Comparison of ENCODE assay signal across 8 cellular contexts in genomic region chr4:151760713-151761661, GRCh38. TPM values are rescaled to one million over a fixed set of nuclear protein-coding genes. Genes with fewer than 3 reads are reported as not detected.
A peak's percentile ranks its signal among the peaks of the same experiment; 100 is the strongest.
DNase-seq lines count a peak whose midpoint lies in the region; ATAC-seq, FAIRE-seq and TF ChIP-seq lines count a peak whose summit lies in the region.

TSS of gene GATB (minus strand) at chr4:151761007. CDS start at chr4:151760982, 25 bp downstream.

- H3K4me1 ChIP-seq in H1 (replicated peaks in 1 of 4; ENCODE audit: control insufficient read depth in 3 of 4, insufficient read depth in 4 of 4, low read length in 3 of 4) = peaks cover 0 to 3% (median 3%) of the 10 kb centered on the region in 4 experiments; a peak in 3 of 7 replicates

- H3K14ac ChIP-seq in H1 (ENCODE audit: insufficient read length) = no peak within 1 kb of the TSS

- peaks cover 7% of the 10 kb centered on the region for H3K36me3 Mint-ChIP-seq in memory B cell

- TF ChIP-seq POLR2A in H1 (IDR thresholded peaks at IDR 0.05; ENCODE audit: control extremely low read depth in 1 of 2, low read depth in 2 of 2, low read length in 2 of 2) = peak; percentile 93 to 94

- peaks cover 3% of the 10 kb centered on the region for H3K27me3 Mint-ChIP-seq in memory B cell

- no peak within 1 kb of the TSS for H4K5ac ChIP-seq in H1 (ENCODE audit: insufficient read length, low read depth, low read length)

- peak within 1 kb of the TSS; percentile 84 to 95 (median 84) for H3K9ac ChIP-seq in H1 (replicated peaks in 1 of 4; ENCODE audit: extremely low read depth in 1 of 4, low read depth in 3 of 4, low read length in 3 of 4)

- 11% methylated on average over 33 of the region's 35 CpGs; no CpG with 5 or more reads in 1 of the 2 experiments for WGBS in H1 (ENCODE audit: extremely low coverage in 1 of 2, insufficient coverage in 1 of 2, insufficient read length in 1 of 2, insufficient replicate concordance in 2 of 2, low coverage in 1 of 2, low lambda C conversion rate in 2 of 2, missing lambda C conversion rate in 1 of 2), 2 experiments

- peak within 1 kb of the TSS; percentile 70; the same call in 1 of the 2 replicates for H3K27ac ChIP-seq in H1 (ENCODE audit: low read depth, low read length)

- H3K36me3 ChIP-seq in H1 (ENCODE audit: control insufficient read depth in 2 of 4, insufficient read depth in 4 of 4, low read length in 3 of 4) = no peaks in the 10 kb centered on the region; a peak in 2 of 8 replicates

- no peak within 1 kb of the TSS for H2AK5ac ChIP-seq in H1 (ENCODE audit: low read depth, low read length)

- in situ Hi-C loops in Caki2 (cut with HindIII; ENCODE audit: low pct_unique_long_range_greater_than_20kb, low sequenced_read_pairs) = no loop called here

- H4K8ac ChIP-seq in H1 (ENCODE audit: extremely low read depth, insufficient read depth, low read length) = peak within 1 kb of the TSS; percentile 100; the same call in 1 of the 2 replicates

- peak; percentile 46 to 59 (median 48) for TF ChIP-seq CTCF in H1 (IDR thresholded peaks at IDR 0.05; ENCODE audit: control extremely low read depth in 1 of 3, insufficient read depth in 1 of 3, low read depth in 1 of 3, low read length in 3 of 3)

- H3K4me3 Mint-ChIP-seq in memory B cell = peak within 1 kb of the TSS; percentile 95

- peak within 1 kb of the TSS; percentile 91 for H3K27ac Mint-ChIP-seq in memory B cell

- ATAC-seq in GM21367 (IDR thresholded peaks at IDR 0.05; ENCODE audit: unreplicated experiment) (peak; percentile 99), memory B cell (ENCODE audit: low read depth) (peak; percentile 96)

- no peak within 1 kb of the TSS; the same call in 1 of the 2 replicates for H2BK12ac ChIP-seq in H1 (ENCODE audit: low read depth, low read length)

- FAIRE-seq in HTR-8/SVneo (lab: Jason Lieb, UNC) = peak; percentile 88
- FAIRE-seq in H1 (lab: Jason Lieb, UNC) = peak; percentile 98

- H2BK5ac ChIP-seq in H1 (ENCODE audit: low read depth, low read length) = peak within 1 kb of the TSS; percentile 77; the same call in 1 of the 2 replicates

- CTCF ChIA-PET in H1 (lab: Charles Lee; ENCODE audit: partially characterized antibody) = interaction anchor here (0.6 to 1.7 kb wide), 7 partner anchors 9 to 567 kb away, joined by 3 to 5 read pairs (median 3); no protein-coding TSS in a partner anchor

- H3K27me3 ChIP-seq in H1 (replicated peaks in 1 of 4; ENCODE audit: control insufficient read depth in 3 of 4, extremely low read depth in 1 of 4, insufficient read depth in 3 of 4, low read length in 3 of 4) = no peaks in the 10 kb centered on the region

- no peaks in the 10 kb centered on the region for H3K79me1 ChIP-seq in H1 (ENCODE audit: low read depth, low read length)

- H2BK20ac ChIP-seq in H1 (ENCODE audit: low read length) = peak within 1 kb of the TSS; percentile 66; the same call in 1 of the 2 replicates

- peak; percentile 45 to 53 for TF ChIP-seq RAD21 in H1 (IDR thresholded peaks at IDR 0.05 in 1 of 2, conservative IDR thresholded peaks at IDR 0.05 in 1 of 2; ENCODE audit: low read depth in 2 of 2, low read length in 2 of 2)

- peak within 1 kb of the TSS; percentile 88 to 92 for H3K4me2 ChIP-seq in H1 (ENCODE audit: insufficient read depth in 1 of 2, low read depth in 2 of 2, low read length in 2 of 2)

- peaks cover 1% of the 10 kb centered on the region for H3K9me3 Mint-ChIP-seq in memory B cell

- H3K56ac ChIP-seq in H1 (replicated peaks; ENCODE audit: insufficient read length, low read depth, low read length) = peak within 1 kb of the TSS; percentile 37

- peaks cover 2% of the 10 kb centered on the region; the same call in 1 of the 2 replicates for H3K23me2 ChIP-seq in H1 (ENCODE audit: low read depth, low read length)

- peak within 1 kb of the TSS; percentile 83 to 98 (median 95) for H3K4me3 ChIP-seq in H1 (ENCODE audit: extremely low read depth in 1 of 4, insufficient read depth in 2 of 4, low read depth in 3 of 4, low read length in 4 of 4)

- peaks cover 14% of the 10 kb centered on the region for H3K4me1 Mint-ChIP-seq in memory B cell

- peaks cover 0 to under 1% of the 10 kb centered on the region in 2 experiments; a peak in 1 of 4 replicates for H3K9me3 ChIP-seq in H1 (ENCODE audit: insufficient read depth in 2 of 2, low read depth in 1 of 2, low read length in 1 of 2)

- H4K91ac ChIP-seq in H1 (replicated peaks; ENCODE audit: insufficient read length, low read length) = peak within 1 kb of the TSS; percentile 75

- TF ChIP-seq EP300 in H1 (IDR thresholded peaks at IDR 0.05; ENCODE audit: borderline replicate concordance in 1 of 2, low read depth in 2 of 2, low read length in 2 of 2) = no peak

- H3K23ac ChIP-seq in H1 (ENCODE audit: insufficient read length) = no peak within 1 kb of the TSS

- peak; percentile 93 for DNase-seq in Caki2 (ENCODE audit: low read depth)
- peak; percentile 92 for DNase-seq in HTR-8/SVneo (ENCODE audit: insufficient read length, low spot score)
- DNase-seq in NOMO-1 treated with DMSO at 0.1 percent for 48 hours (lab: John Stamatoyannopoulos, UW; ENCODE audit: unreplicated experiment) = peak; percentile 98
- DNase-seq in activated CD8-positive, alpha-beta memory T cell treated with anti-CD3 and anti-CD28 coated beads for 4 hours (ENCODE audit: low read depth in 2 of 2) = peak; percentile 81 to 89
- peak; percentile 93 to 94 for DNase-seq in H1 (ENCODE audit: low read depth in 1 of 2, low spot score in 2 of 2)
- peak; percentile 81 to 87 for DNase-seq in memory B cell (ENCODE audit: low spot score in 2 of 2)
- peak; percentile 79 for DNase-seq in stimulated activated CD8-positive, alpha-beta memory T cell treated with anti-CD3 and anti-CD28 coated beads, Interleukin-12 subunit alpha, Interleukin-12 subunit beta, amount 100 ng/mL, for 24 hours (ENCODE audit: extremely low read depth)

- H3K4ac ChIP-seq in H1 (replicated peaks; ENCODE audit: insufficient read length, low read depth, low read length) = no peak within 1 kb of the TSS

- POLR2A ChIA-PET in H1 (lab: Charles Lee; ENCODE audit: partially characterized antibody) = interaction anchor here (1.0 to 1.3 kb wide), 3 partner anchors 10 to 196 kb away, joined by 3 read pairs; no protein-coding TSS in a partner anchor

- H2AFZ ChIP-seq in H1 (ENCODE audit: low read length) = peak within 1 kb of the TSS; percentile 94

- H3K79me2 ChIP-seq in H1 (ENCODE audit: control insufficient read depth in 1 of 2, insufficient read depth in 2 of 2, low read length in 2 of 2) = peaks cover 0 to 3% of the 10 kb centered on the region in 2 experiments; a peak in 1 of 4 replicates

- peak within 1 kb of the TSS; percentile 36 for H2BK120ac ChIP-seq in H1 (replicated peaks; ENCODE audit: low read depth, low read length)

- no peak within 1 kb of the TSS for H2BK15ac ChIP-seq in H1 (ENCODE audit: low read length)

- no peaks in the 10 kb centered on the region for H4K20me1 ChIP-seq in H1 (replicated peaks in 1 of 2; ENCODE audit: control insufficient read depth in 1 of 2, insufficient read depth in 2 of 2, low read length in 2 of 2)

- H3K18ac ChIP-seq in H1 (ENCODE audit: extremely low read depth, low read length) = peak within 1 kb of the TSS; percentile 26; the same call in 1 of the 2 replicates

TF ChIP-seq in H1, 55 proteins besides CTCF, POLR2A, EP300 and RAD21 (continues in another document):
- TF ChIP-seq MAX (IDR thresholded peaks at IDR 0.05) (peak; percentile 71), SAP30 (IDR thresholded peaks at IDR 0.05; ENCODE audit: insufficient read depth, insufficient replicate concordance, low read length) (peak; percentile 85), RBBP5 (IDR thresholded peaks at IDR 0.05; ENCODE audit: borderline replicate concordance, low read depth, low read length) (no peak), USF2 (IDR thresholded peaks at IDR 0.05; ENCODE audit: low read length) (peak; percentile 93), ASH2L (IDR thresholded peaks at IDR 0.05; ENCODE audit: low read length) (peak; percentile 80), TEAD4 (IDR thresholded peaks at IDR 0.05; ENCODE audit: low read depth, low read length) (0 out of 2 replicates have a peak, but pooled peaks have one; percentile 31), EZH2 (IDR thresholded peaks at IDR 0.05; ENCODE audit: low read depth, low read length, severe bottlenecking) (no peak), SRF (IDR thresholded peaks at IDR 0.05; ENCODE audit: low read depth, low read length) (no peak), YY1 (IDR thresholded peaks at IDR 0.05; ENCODE audit: low read depth, low read length) (peak; percentile 99), SP1 (IDR thresholded peaks at IDR 0.05; ENCODE audit: low read depth, low read length) (no peak), JUND (IDR thresholded peaks at IDR 0.05; ENCODE audit: low read length) (peak; percentile 68; the same call in 1 of the 2 replicates), EGR1 (IDR thresholded peaks at IDR 0.05; ENCODE audit: borderline replicate concordance, low read depth, low read length) (0 out of 2 replicates have a peak, but pooled peaks have one; percentile 2), SIN3A (conservative IDR thresholded peaks at IDR 0.05 in 1 of 2, IDR thresholded peaks at IDR 0.05 in 1 of 2; ENCODE audit: low read depth in 1 of 2, low read length in 2 of 2) (peak; percentile 85 to 96; a peak in 3 of 4 replicates), SIX5 (IDR thresholded peaks at IDR 0.05; ENCODE audit: low read depth, low read length) (peak; percentile 94), KDM5A (IDR thresholded peaks at IDR 0.05; ENCODE audit: low read length) (peak; percentile 100)

RNA-seq across cellular contexts. Expression of gene GATB, which starts in this region (rescaled TPM):
- total RNA-seq in Caki2 (2014; rRNA removed; shearing (Covaris generic); ENCODE audit: low replicate concordance) = 41.2 and 79.5 TPM in 2 replicates
- 18.0 TPM in 2 replicates for total RNA-seq in H1 (2021; fragmentation: NEBNext Ultra II Directional; extraction: Animal tissue kit (Norgen Biotek cat#: 25700))
- polyA plus RNA-seq in H1 (2011; rRNA removed) = 12.6 and 15.3 TPM in 2 replicates
- polyA plus RNA-seq in H1 (2011; cell fraction: cytosol; rRNA removed) = 18.5 TPM
- polyA plus RNA-seq in H1 (2011; cell fraction: nucleus; rRNA removed) = 14.9 TPM
- polyA plus RNA-seq in H1 (2012, experiment 1 of 2) = 17.7 to 27.2 TPM (median 19.9 TPM) in 4 replicates
- polyA plus RNA-seq in H1 (2012, experiment 2 of 2) = 18.8 TPM
- 11.6 TPM for polyA plus RNA-seq in H1 (2013, experiment 1 of 2)
- polyA plus RNA-seq in H1 (2013, experiment 2 of 2) = 11.0 TPM
- polyA minus RNA-seq in H1 (2011; rRNA and poly(A)+ RNA removed) = 17.7 and 19.6 TPM in 2 replicates
- 12.9 TPM for polyA minus RNA-seq in H1 (2011; cell fraction: cytosol; rRNA and poly(A)+ RNA removed)
- polyA minus RNA-seq in H1 (2011; cell fraction: nucleus; rRNA and poly(A)+ RNA removed) = 23.8 TPM

Comparison
In these comparisons a context has a peak if more than half of its experiments do, and no peak if none do; other contexts are left out.
1. Peak in every context shown above with its lines: DNase-seq, ATAC-seq, H3K4me3 ChIP-seq and H3K27ac ChIP-seq.